19 cellular contexts compared by ENCODE assay signal in the genomic region with DNA sequence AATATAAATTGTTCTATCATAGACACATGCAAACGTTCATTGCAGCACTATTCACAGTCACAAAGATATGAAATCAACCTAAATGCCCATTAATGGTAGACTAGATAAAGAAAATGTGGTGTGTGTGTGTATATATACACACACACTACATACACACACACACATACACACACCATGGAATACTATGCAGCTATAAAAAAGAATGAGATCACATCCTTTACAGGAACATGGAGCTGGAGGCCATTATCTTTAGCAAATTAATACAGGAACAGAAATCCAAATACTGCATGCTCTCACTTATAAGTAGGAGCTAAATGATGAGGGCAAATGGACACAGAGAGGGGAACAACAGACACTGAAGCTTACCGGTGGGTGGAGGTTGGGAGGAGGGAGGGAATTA.
A peak's percentile ranks its signal among the peaks of the same experiment; 100 is the strongest.
DNase-seq lines count a peak whose midpoint lies in the region; ATAC-seq and TF ChIP-seq lines count a peak whose summit lies in the region.
"Had no signal": no experiment of that assay in that cellular context is flagged by ENCODE, and none has a peak within 500 bp of the region (broad histone marks: within the 10 kb centered on the region; RNA-seq: fewer than 3 reads in every experiment).

No MANE protein-coding gene starts in this region.

- 0 out of 2 replicates have a peak overlapping the region, but pooled peaks have one; percentile 1 for H3K27ac ChIP-seq in ACC112 (ENCODE audit: low read depth, low read length)
- no peak overlapping the region for H3K27ac ChIP-seq in HEK293 (ENCODE audit: extremely low read depth, low read depth, low read length)
- H3K27ac ChIP-seq in PC-3 (ENCODE audit: low read length): peak overlapping the region; percentile 40
- H3K27ac ChIP-seq in epithelial cell of prostate: peak overlapping the region; percentile 8
- no peak overlapping the region for H3K27ac ChIP-seq in GM23338 (ENCODE audit: low read depth)
- H3K27ac ChIP-seq: 22Rv1 had no signal

- no peak for TF ChIP-seq CTCF in HEK293 (tag by site-specific recombination; IDR thresholded peaks at IDR 0.05)
- no peak for TF ChIP-seq CTCF in PC-3 (conservative IDR thresholded peaks at IDR 0.05; ENCODE audit: low read depth, low read length)
- TF ChIP-seq CTCF in GM23338 (conservative IDR thresholded peaks at IDR 0.05; ENCODE audit: low read depth in 2 of 2): no peak
- no peak for TF ChIP-seq CTCF in mucosa of descending colon (IDR thresholded peaks at IDR 0.05)

- H3K4me3 ChIP-seq in ACC112 (ENCODE audit: low read depth, low read length): no peak overlapping the region
- H3K4me3 ChIP-seq in HEK293 (ENCODE audit: low read depth, low read length): no peak overlapping the region
- H3K4me3 ChIP-seq in PC-3 (ENCODE audit: low read length): no peak overlapping the region
- H3K4me3 ChIP-seq in GM23338: no peak overlapping the region
- no peak overlapping the region for H3K4me3 ChIP-seq in mucosa of descending colon
- H3K4me3 ChIP-seq: BLaER1 treated with 17β-estradiol and CSF1 and Interleukin-3, amounts not matched to agents 10 nM and 100 nM; GM12878 had no signal

- H3K79me2 ChIP-seq in ACC112 (ENCODE audit: control insufficient read depth, insufficient read depth, low read length, unreplicated experiment) (no peaks in the 10 kb centered on the region), PC-3 (ENCODE audit: low read length) (no peaks in the 10 kb centered on the region), GM23338 (replicated peaks; ENCODE audit: insufficient read depth) (no peaks in the 10 kb centered on the region)

- no peak overlapping the region for H3K9ac ChIP-seq in PC-3 (ENCODE audit: low read length)

- no peaks in the 10 kb centered on the region for H3K27me3 Mint-ChIP-seq in GM23338 (ENCODE audit: insufficient read depth, low read depth, poor library complexity)
- H3K27me3 Mint-ChIP-seq: CD4-positive, alpha-beta memory T cell had no signal

- 0 out of 2 replicates have a peak overlapping the region, but pooled peaks have one; percentile 6 for H3K4me2 ChIP-seq in PC-3 (ENCODE audit: low read length)
- H3K4me2 ChIP-seq in GM23338: no peak overlapping the region

- CTCF ChIA-PET in HEK293 (lab: Yijun Ruan, JAX): no interaction called here
- CTCF ChIA-PET in PC-3 (lab: Charles Lee): no interaction called here

- no peaks in the 10 kb centered on the region for H3K9me2 ChIP-seq in PC-3 (replicated peaks; ENCODE audit: low read length)
- H3K9me2 ChIP-seq in GM23338 (ENCODE audit: insufficient read depth): no peaks in the 10 kb centered on the region

- H2AFZ ChIP-seq in ACC112 (ENCODE audit: low read length, unreplicated experiment) (no peak overlapping the region), PC-3 (ENCODE audit: low read length) (no peak overlapping the region), GM23338 (no peak overlapping the region)

- ATAC-seq in PC-3 (no peak), left ventricle myocardium superior (no peak), GM23338 (no peak), mucosa of descending colon (no peak), HG03378 (IDR thresholded peaks at IDR 0.05; ENCODE audit: unreplicated experiment) (no peak)
- ATAC-seq: GM12878 had no signal

- no TSS peak for BruUV-seq in PC-3 (replicated peaks; lab: Mats Ljungman, UMichigan)

- POLR2A ChIA-PET in HEK293 (lab: Yijun Ruan, JAX): no interaction called here
- POLR2A ChIA-PET in PC-3 (lab: Charles Lee; ENCODE audit: unreplicated experiment): no interaction called here

- H3K27me3 ChIP-seq in ACC112 (ENCODE audit: insufficient read depth, low read length) (no peaks in the 10 kb centered on the region), PC-3 (ENCODE audit: low read length) (no peaks in the 10 kb centered on the region), GM23338 (ENCODE audit: insufficient read depth) (no peaks in the 10 kb centered on the region)
- H3K27me3 ChIP-seq: BE2C; BLaER1 treated with 17β-estradiol and CSF1 and Interleukin-3, amounts not matched to agents 10 nM and 100 nM had no signal

- H3K9me3 Mint-ChIP-seq in GM23338: no peaks in the 10 kb centered on the region

- H3K36me3 ChIP-seq in ACC112 (ENCODE audit: insufficient read depth, low read length) (no peaks in the 10 kb centered on the region), HEK293 (ENCODE audit: control insufficient read depth in 2 of 2, insufficient read depth in 1 of 2, low read length in 2 of 2) (no peaks in the 10 kb centered on the region), PC-3 (ENCODE audit: low read depth, low read length) (no peaks in the 10 kb centered on the region; the same call in 1 of the 2 replicates), GM23338 (ENCODE audit: insufficient read depth) (no peaks in the 10 kb centered on the region), mucosa of descending colon (ENCODE audit: low read depth) (no peaks in the 10 kb centered on the region)
- H3K36me3 ChIP-seq: BE2C had no signal

- H4K20me1 ChIP-seq in PC-3 (ENCODE audit: low read length) (no peaks in the 10 kb centered on the region), GM23338 (replicated peaks; ENCODE audit: insufficient read depth) (no peaks in the 10 kb centered on the region)
- H4K20me1 ChIP-seq: BLaER1 treated with 17β-estradiol and CSF1 and Interleukin-3, amounts not matched to agents 10 nM and 100 nM had no signal

- intact Hi-C loops in PC-3 (cut with micrococcal nuclease) (no loop called here), left ventricle myocardium superior (cut with micrococcal nuclease) (loop anchor here (10.0 kb wide), 1 partner anchor 92 kb away; no protein-coding TSS in a partner anchor), mucosa of descending colon (cut with DNase I, micrococcal nuclease) (loop anchor here in 1 of 2 donors (10.0 kb wide), 1 partner anchor 82 kb away; a partner anchor contains a TSS)

- H3F3A ChIP-seq in PC-3 (ENCODE audit: low read length, unreplicated experiment) (no peaks in the 10 kb centered on the region), GM23338 (replicated peaks; ENCODE audit: low read depth) (no peaks in the 10 kb centered on the region)

- H3K9me3 ChIP-seq in HEK293 (ENCODE audit: control insufficient read depth, insufficient read depth, low read depth, low read length): no peaks in the 10 kb centered on the region
- no peaks in the 10 kb centered on the region for H3K9me3 ChIP-seq in PC-3 (ENCODE audit: low read length)
- H3K9me3 ChIP-seq in mucosa of descending colon: no peaks in the 10 kb centered on the region
- H3K9me3 ChIP-seq: BE2C had no signal

- H3K4me1 ChIP-seq in ACC112 (ENCODE audit: control insufficient read depth, insufficient read depth, low read length, unreplicated experiment) (peaks cover 29% of the 10 kb centered on the region), HEK293 (ENCODE audit: control insufficient read depth, insufficient read depth, low read length) (no peaks in the 10 kb centered on the region), PC-3 (ENCODE audit: insufficient read depth, low read length) (peaks cover 34% of the 10 kb centered on the region), GM23338 (ENCODE audit: insufficient read depth) (peaks cover 7% of the 10 kb centered on the region), mucosa of descending colon (ENCODE audit: low read depth) (no peaks in the 10 kb centered on the region)
- H3K4me1 ChIP-seq: BE2C had no signal

- DNase-seq in PC-3: no peak
- no peak for DNase-seq in epithelial cell of prostate (ENCODE audit: low read depth, low spot score)
- no peak for DNase-seq in left ventricle myocardium superior
- no peak for DNase-seq in GM23338 (ENCODE audit: low spot score)
- DNase-seq in mucosa of descending colon: no peak
- DNase-seq: ACHN; BE2C; Calu3; CD4-positive, alpha-beta memory T cell; COR-L47; DMS53; DND-41; H7 had no signal

- H3K36me3 Mint-ChIP-seq in GM23338 (ENCODE audit: low read depth): no peaks in the 10 kb centered on the region; the same call in 2 of the 3 replicates

- peaks cover 14% of the 10 kb centered on the region; the same call in 2 of the 3 replicates for H3K4me1 Mint-ChIP-seq in GM23338

- H3K27ac Mint-ChIP-seq in GM23338: no peak overlapping the region
- H3K27ac Mint-ChIP-seq: CD4-positive, alpha-beta memory T cell had no signal

- H3K4me3 Mint-ChIP-seq in GM23338: no peak overlapping the region
- H3K4me3 Mint-ChIP-seq: CD4-positive, alpha-beta memory T cell had no signal

TF ChIP-seq in HEK293, 187 proteins besides CTCF, POLR2A, EP300 and RAD21:
- TF ChIP-seq IKZF3 (tag by site-specific recombination; IDR thresholded peaks at IDR 0.05) (no peak), ZNF221 (tag by site-specific recombination; IDR thresholded peaks at IDR 0.05; ENCODE audit: borderline replicate concordance) (no peak), ZNF311 (tag by site-specific recombination; IDR thresholded peaks at IDR 0.05; ENCODE audit: borderline replicate concordance) (no peak), ZFP3 (tag by site-specific recombination; IDR thresholded peaks at IDR 0.05; ENCODE audit: low read depth) (no peak), ZNF146 (tag by site-specific recombination; IDR thresholded peaks at IDR 0.05) (peak; percentile 57)

TF ChIP-seq in GM23338, 12 proteins besides CTCF, POLR2A, EP300 and RAD21 (continues in another document):
- TF ChIP-seq, protein P1, sequence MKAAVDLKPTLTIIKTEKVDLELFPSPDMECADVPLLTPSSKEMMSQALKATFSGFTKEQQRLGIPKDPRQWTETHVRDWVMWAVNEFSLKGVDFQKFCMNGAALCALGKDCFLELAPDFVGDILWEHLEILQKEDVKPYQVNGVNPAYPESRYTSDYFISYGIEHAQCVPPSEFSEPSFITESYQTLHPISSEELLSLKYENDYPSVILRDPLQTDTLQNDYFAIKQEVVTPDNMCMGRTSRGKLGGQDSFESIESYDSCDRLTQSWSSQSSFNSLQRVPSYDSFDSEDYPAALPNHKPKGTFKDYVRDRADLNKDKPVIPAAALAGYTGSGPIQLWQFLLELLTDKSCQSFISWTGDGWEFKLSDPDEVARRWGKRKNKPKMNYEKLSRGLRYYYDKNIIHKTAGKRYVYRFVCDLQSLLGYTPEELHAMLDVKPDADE (IDR thresholded peaks at IDR 0.05): no peak
- TF ChIP-seq JUNB (IDR thresholded peaks at IDR 0.05; ENCODE audit: unreplicated experiment) (no peak), POLR2AphosphoS5 (IDR thresholded peaks at IDR 0.05; ENCODE audit: low read depth) (no peak), NANOG (IDR thresholded peaks at IDR 0.05; ENCODE audit: borderline replicate concordance) (no peak), ZNF114 (CRISPR knock-in tag; IDR thresholded peaks at IDR 0.05) (no peak), EZH2phosphoT487 (IDR thresholded peaks at IDR 0.05; ENCODE audit: unreplicated experiment) (no peak), CREB1 (CRISPR knock-in tag; IDR thresholded peaks at IDR 0.05; ENCODE audit: low read depth) (no peak), STAT1 (IDR thresholded peaks at IDR 0.05; ENCODE audit: unreplicated experiment) (no peak), ZNF331 (CRISPR knock-in tag; IDR thresholded peaks at IDR 0.05; ENCODE audit: low read depth) (no peak)

Comparison
In these comparisons a context has a peak if more than half of its experiments do, and no peak if none do; other contexts are left out.
1. H3K27ac ChIP-seq: peak in ACC112 (single experiment), PC-3 (single experiment) and epithelial cell of prostate (single experiment); none in HEK293 (single experiment) and GM23338 (single experiment).